Comparison of ENCODE assay signal across 26 cellular contexts in the genomic region with DNA sequence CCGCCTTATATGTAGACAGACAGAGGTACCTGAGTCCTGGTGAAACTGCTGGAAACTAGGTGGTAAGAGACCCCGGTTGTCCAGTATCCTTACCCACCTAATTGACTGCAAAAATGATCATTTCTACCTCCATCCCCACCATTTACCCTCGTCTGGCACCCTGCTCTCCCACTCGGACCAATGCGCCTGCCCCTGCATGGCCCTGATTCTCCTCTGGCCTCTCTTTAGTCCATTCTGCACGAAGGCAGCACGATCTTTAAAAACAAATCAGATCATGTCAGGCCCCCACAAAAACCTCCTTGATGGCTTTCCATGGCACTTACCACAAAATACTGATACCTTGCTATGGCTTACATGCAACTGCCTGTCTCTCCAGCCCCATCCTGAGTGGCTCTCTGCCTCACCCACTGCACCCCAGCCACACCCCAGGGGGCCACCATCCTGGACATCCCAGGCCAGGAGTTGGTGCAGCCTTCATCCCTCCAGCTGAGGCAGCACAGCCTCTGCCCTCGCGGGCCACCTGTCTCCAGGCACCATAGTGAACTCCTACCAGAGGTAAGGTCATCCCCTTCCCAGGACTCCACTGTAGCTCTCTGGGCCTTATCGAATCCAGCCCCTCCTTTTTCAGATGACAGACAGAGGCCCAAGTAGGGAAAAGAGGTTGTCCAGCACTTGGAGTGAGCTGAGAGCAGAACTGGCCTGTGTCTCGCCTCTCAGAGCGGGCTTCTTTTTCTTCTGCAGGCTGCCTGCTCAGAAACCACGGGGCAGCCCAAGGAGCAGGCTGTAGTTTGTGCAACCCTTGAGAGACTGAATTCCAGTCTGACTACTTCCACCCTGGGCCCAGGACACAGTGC. TPM values are rescaled to one million over a fixed set of nuclear protein-coding genes. Genes with fewer than 3 reads are reported as not detected.
DNase-seq lines count a peak whose midpoint lies in the region; ATAC-seq and TF ChIP-seq lines count a peak whose summit lies in the region.
"Had no signal": no experiment of that assay in that cellular context is flagged by ENCODE, and none has a peak within 500 bp of the region (broad histone marks: within the 10 kb centered on the region; RNA-seq: fewer than 3 reads in every experiment).

No MANE protein-coding gene starts in this region.

- H3K36me3 ChIP-seq in Peyer's patch (no peaks in the 10 kb centered on the region), esophagus muscularis mucosa (no peaks in the 10 kb centered on the region), thyroid gland (no peaks in the 10 kb centered on the region)
- H3K36me3 ChIP-seq: ascending aorta, neutrophil had no signal

- TF ChIP-seq CTCF in Peyer's patch (IDR thresholded peaks at IDR 0.05) (no peak), esophagus muscularis mucosa (IDR thresholded peaks at IDR 0.05) (no peak), neural crest cell (conservative IDR thresholded peaks at IDR 0.05) (no peak), thyroid gland (IDR thresholded peaks at IDR 0.05) (no peak)

- intact Hi-C loops in esophagus muscularis mucosa (cut with DNase I): no loop called here
- intact Hi-C loops in thyroid gland (cut with DNase I): no loop called here

- no peak for TF ChIP-seq POLR2A in Peyer's patch (IDR thresholded peaks at IDR 0.05)
- TF ChIP-seq POLR2A in esophagus muscularis mucosa (IDR thresholded peaks at IDR 0.05; ENCODE audit: low read depth): no peak
- peak in 1 of 2 donors; percentile 41 for TF ChIP-seq POLR2A in thyroid gland (IDR thresholded peaks at IDR 0.05)

- H3K4me3 ChIP-seq in Peyer's patch: no peak overlapping the region
- H3K4me3 ChIP-seq in esophagus muscularis mucosa: no peak overlapping the region
- H3K4me3 ChIP-seq in thyroid gland (replicated peaks in 1 of 3): no peak overlapping the region
- H3K4me3 ChIP-seq: ascending aorta, mucosa of descending colon had no signal

- H3K27me3 ChIP-seq in Peyer's patch (no peaks in the 10 kb centered on the region), esophagus muscularis mucosa (no peaks in the 10 kb centered on the region), thyroid gland (no peaks in the 10 kb centered on the region)
- H3K27me3 ChIP-seq: ascending aorta had no signal

- peak overlapping the region; percentile 13 to 63 (median 39) for H3K27ac ChIP-seq in Peyer's patch
- peak overlapping the region in 3 of 4 donors; percentile 35 to 58 (median 37) for H3K27ac ChIP-seq in esophagus muscularis mucosa (replicated peaks in 1 of 4)
- H3K27ac ChIP-seq in thyroid gland: peak overlapping the region; percentile 83 to 95 (median 88)
- H3K27ac ChIP-seq: ascending aorta, neutrophil had no signal

- peaks cover 7% of the 10 kb centered on the region for H3K4me1 Mint-ChIP-seq in neural crest cell
- H3K4me1 Mint-ChIP-seq in T-helper 2 cell treated with Interferon-gamma antibody and Interleukin-4, amounts not matched to agents 5 μg/mL and 100 μg/mL, for 36 hours (ENCODE audit: low read depth): no peaks in the 10 kb centered on the region
- H3K4me1 Mint-ChIP-seq: activated naive CD4-positive, alpha-beta T cell treated with anti-CD3 and anti-CD28 coated beads, Interleukin-2, amount 10 ng/mL, durations not matched to agents 7 days and 5 days; CD4-positive, CD25-positive, alpha-beta regulatory T cell had no signal

- peak in 1 of 3 donors; percentile 30 for DNase-seq in Peyer's patch
- DNase-seq in esophagus muscularis mucosa (ENCODE audit: extremely low spot score): no peak
- DNase-seq in neural crest cell (ENCODE audit: low read depth, low spot score): no peak
- DNase-seq in thyroid gland: peak; percentile 70 to 72
- no peak for DNase-seq in T-helper 2 cell treated with Interferon-gamma antibody and Interleukin-4, amounts not matched to agents 5 μg/mL and 100 μg/mL, for 36 hours (ENCODE audit: low spot score)
- DNase-seq: activated CD8-positive, alpha-beta T cell treated with anti-CD3 and anti-CD28 coated beads for 36 hours; activated naive CD4-positive, alpha-beta T cell treated with anti-CD3 and anti-CD28 coated beads, Interleukin-2, amount 10 ng/mL, durations not matched to agents 7 days and 5 days; activated T-cell treated with anti-CD3 and anti-CD28 coated beads, Interleukin-2, amount 50 U/mL, for 24 hours; CD4-positive, CD25-positive, alpha-beta regulatory T cell; effector memory CD8-positive, alpha-beta T cell; GOT3; KG1; left cardiac atrium; NCI-H2029; NCI-H345; stimulated activated CD4-positive, alpha-beta T cell treated with anti-CD3 and anti-CD28 coated beads, Interleukin-12 subunit alpha, Interleukin-12 subunit beta, amount 100 ng/mL, for 4 hours; T1000 had no signal

- no peaks in the 10 kb centered on the region for H3K27me3 Mint-ChIP-seq in neural crest cell (ENCODE audit: low read depth)
- H3K27me3 Mint-ChIP-seq in T-helper 2 cell treated with Interferon-gamma antibody and Interleukin-4, amounts not matched to agents 5 μg/mL and 100 μg/mL, for 36 hours (ENCODE audit: low read depth): no peaks in the 10 kb centered on the region

- no peak overlapping the region for H3K4me3 Mint-ChIP-seq in neural crest cell
- no peak overlapping the region for H3K4me3 Mint-ChIP-seq in T-helper 2 cell treated with Interferon-gamma antibody and Interleukin-4, amounts not matched to agents 5 μg/mL and 100 μg/mL, for 36 hours
- H3K4me3 Mint-ChIP-seq: activated CD8-positive, alpha-beta T cell treated with anti-CD3 and anti-CD28 coated beads for 36 hours; activated naive CD4-positive, alpha-beta T cell treated with anti-CD3 and anti-CD28 coated beads, Interleukin-2, amount 10 ng/mL, durations not matched to agents 7 days and 5 days; activated T-cell treated with anti-CD3 and anti-CD28 coated beads, Interleukin-2, amount 50 U/mL, for 24 hours; CD4-positive, CD25-positive, alpha-beta regulatory T cell; effector memory CD8-positive, alpha-beta T cell had no signal

- H3K27ac Mint-ChIP-seq in neural crest cell (ENCODE audit: unreplicated experiment): peak overlapping the region; percentile 28
- H3K27ac Mint-ChIP-seq in T-helper 2 cell treated with Interferon-gamma antibody and Interleukin-4, amounts not matched to agents 5 μg/mL and 100 μg/mL, for 36 hours: no peak overlapping the region
- H3K27ac Mint-ChIP-seq: activated CD8-positive, alpha-beta T cell treated with anti-CD3 and anti-CD28 coated beads for 36 hours; activated naive CD4-positive, alpha-beta T cell treated with anti-CD3 and anti-CD28 coated beads, Interleukin-2, amount 10 ng/mL, durations not matched to agents 7 days and 5 days; activated T-cell treated with anti-CD3 and anti-CD28 coated beads, Interleukin-2, amount 50 U/mL, for 24 hours; CD4-positive, CD25-positive, alpha-beta regulatory T cell; effector memory CD8-positive, alpha-beta T cell had no signal

- no peaks in the 10 kb centered on the region for H3K4me1 ChIP-seq in Peyer's patch
- peaks cover 0 to 34% (median 28%) of the 10 kb centered on the region in 4 donors for H3K4me1 ChIP-seq in esophagus muscularis mucosa
- peaks cover 37 to 41% of the 10 kb centered on the region in 2 donors for H3K4me1 ChIP-seq in thyroid gland
- H3K4me1 ChIP-seq: ascending aorta had no signal

- no peaks in the 10 kb centered on the region for H3K9me3 Mint-ChIP-seq in neural crest cell
- H3K9me3 Mint-ChIP-seq in T-helper 2 cell treated with Interferon-gamma antibody and Interleukin-4, amounts not matched to agents 5 μg/mL and 100 μg/mL, for 36 hours: no peaks in the 10 kb centered on the region
- H3K9me3 Mint-ChIP-seq: activated CD8-positive, alpha-beta T cell treated with anti-CD3 and anti-CD28 coated beads for 36 hours; activated naive CD4-positive, alpha-beta T cell treated with anti-CD3 and anti-CD28 coated beads, Interleukin-2, amount 10 ng/mL, durations not matched to agents 7 days and 5 days; effector memory CD8-positive, alpha-beta T cell had no signal

- WGBS in esophagus muscularis mucosa: 83% methylated on average over 13 of the region's 13 CpGs
- WGBS in thyroid gland, 2 donors: 75 to 76% methylated on average over 13 of the region's 13 CpGs

- H3K36me3 Mint-ChIP-seq in neural crest cell (ENCODE audit: low read depth): no peaks in the 10 kb centered on the region
- no peaks in the 10 kb centered on the region for H3K36me3 Mint-ChIP-seq in T-helper 2 cell treated with Interferon-gamma antibody and Interleukin-4, amounts not matched to agents 5 μg/mL and 100 μg/mL, for 36 hours (ENCODE audit: low read depth)
- H3K36me3 Mint-ChIP-seq: activated naive CD4-positive, alpha-beta T cell treated with anti-CD3 and anti-CD28 coated beads, Interleukin-2, amount 10 ng/mL, durations not matched to agents 7 days and 5 days; CD4-positive, CD25-positive, alpha-beta regulatory T cell had no signal

- ATAC-seq in GM18870 (IDR thresholded peaks at IDR 0.05; ENCODE audit: unreplicated experiment) (no peak), GM19035 (IDR thresholded peaks at IDR 0.05; ENCODE audit: unreplicated experiment) (no peak), GM19463 (IDR thresholded peaks at IDR 0.05; ENCODE audit: unreplicated experiment) (no peak)
- ATAC-seq: activated CD4-positive, CD25-positive, alpha-beta regulatory T cell treated with anti-CD3 and anti-CD28 coated beads, Interleukin-2, amount 50 U/mL, for 24 hours; activated CD8-positive, alpha-beta T cell treated with anti-CD3 and anti-CD28 coated beads for 36 hours; effector memory CD8-positive, alpha-beta T cell had no signal

- H3K9me3 ChIP-seq in Peyer's patch: no peaks in the 10 kb centered on the region
- H3K9me3 ChIP-seq in esophagus muscularis mucosa: no peaks in the 10 kb centered on the region
- no peaks in the 10 kb centered on the region for H3K9me3 ChIP-seq in thyroid gland
- H3K9me3 ChIP-seq: ascending aorta, mucosa of descending colon, neutrophil had no signal

- no peak for TF ChIP-seq EP300 in esophagus muscularis mucosa (IDR thresholded peaks at IDR 0.05)

RNA-seq across cellular contexts. Expression of a gene that starts 12.3 kb away (rescaled TPM):
- not detected for total RNA-seq in Peyer's patch
- total RNA-seq in esophagus muscularis mucosa: not detected
- not detected in 2 replicates for total RNA-seq in neural crest cell
- total RNA-seq in thyroid gland: under 1 TPM in 2 of 4 donors, not detected in 2; 0.45 to 0.94 TPM
- total RNA-seq: activated CD8-positive, alpha-beta T cell treated with anti-CD3 and anti-CD28 coated beads for 36 hours; ascending aorta; CD4-positive, CD25-positive, alpha-beta regulatory T cell; cerebellum; G401 had no signal

RNA-seq across cellular contexts. Expression of a gene that starts 39.1 kb away (rescaled TPM):
- total RNA-seq in Peyer's patch: 1 to 10 TPM in 2 of 4 donors, under 1 TPM in 2; 0.76 to 1.6 (median 0.94) TPM
- 10 to 100 TPM in 1 of 4 donors, 1 to 10 TPM in 3; 2.1 to 13.0 (median 7.9) TPM for total RNA-seq in esophagus muscularis mucosa
- 0.58 and 0.68 TPM in 2 replicates for total RNA-seq in neural crest cell
- 1 to 10 TPM; 4.8 to 8.3 (median 5.6) TPM for total RNA-seq in thyroid gland
- total RNA-seq: activated CD8-positive, alpha-beta T cell treated with anti-CD3 and anti-CD28 coated beads for 36 hours; CD4-positive, CD25-positive, alpha-beta regulatory T cell; G401 had no signal

Comparison
In these comparisons a context has a peak if more than half of its experiments do, and no peak if none do; other contexts are left out.
1. DNase-seq: peak in thyroid gland (2 of 2); none in esophagus muscularis mucosa (single experiment), neural crest cell (single experiment) and T-helper 2 cell treated with Interferon-gamma antibody and Interleukin-4, amounts not matched to agents 5 μg/mL and 100 μg/mL, for 36 hours (single experiment).
2. H3K27ac ChIP-seq: peak in every context shown above with its lines; median percentile 88 in thyroid gland; 39 in Peyer's patch; 37 in esophagus muscularis mucosa.